In the genomic region with DNA sequence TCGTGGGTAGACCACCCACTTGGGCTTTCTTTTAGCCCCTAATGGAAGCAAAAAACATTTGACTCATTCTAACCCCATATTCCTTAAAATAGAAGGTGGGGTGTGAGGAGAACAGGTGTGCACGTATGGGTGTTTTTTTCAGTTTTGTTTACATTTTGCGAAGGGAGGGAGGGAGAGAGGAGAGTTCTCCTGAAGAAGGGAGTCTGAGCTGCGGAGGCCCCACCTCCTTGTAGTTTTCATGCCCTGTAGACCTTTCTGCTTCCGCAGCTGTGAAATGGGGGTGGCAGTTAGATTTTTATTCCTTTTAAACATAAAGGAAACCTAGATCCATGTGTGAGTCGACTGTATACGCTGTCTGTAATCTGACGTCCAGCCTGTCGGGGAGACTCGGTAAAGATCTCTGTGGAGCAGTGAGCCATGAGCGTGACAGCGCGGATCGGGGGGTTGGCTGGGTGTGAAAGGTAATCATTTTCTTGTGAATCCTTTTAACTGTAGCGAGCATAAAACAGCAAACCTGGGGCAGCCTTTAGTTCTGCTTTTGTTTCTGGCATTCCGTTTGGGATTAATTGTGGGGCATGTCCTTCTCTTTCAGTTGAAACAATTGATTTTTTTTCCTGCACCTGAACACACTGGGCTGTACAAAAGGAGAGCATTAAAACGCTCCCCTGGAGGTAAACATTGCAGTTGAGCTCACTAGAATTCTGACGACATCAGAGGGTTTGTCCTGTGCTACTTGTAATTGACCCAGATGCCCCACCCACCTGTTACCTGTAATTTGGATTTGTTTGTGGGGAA, we compare ENCODE assay signal across 8 cellular contexts. TPM values are rescaled to one million over a fixed set of nuclear protein-coding genes. Genes with fewer than 3 reads are reported as not detected.
A peak's percentile ranks its signal among the peaks of the same experiment; 100 is the strongest.
DNase-seq lines count a peak whose midpoint lies in the region; ATAC-seq and TF ChIP-seq lines count a peak whose summit lies in the region.

No MANE protein-coding gene starts in this region.

- TF ChIP-seq CTCF in heart left ventricle (IDR thresholded peaks at IDR 0.05) = no peak
- TF ChIP-seq CTCF in foreskin fibroblast (IDR thresholded peaks at IDR 0.05; ENCODE audit: low read depth, low read length) = no peak

- ATAC-seq in heart left ventricle (no peak), Right ventricle myocardium inferior (no peak), GM21723 (IDR thresholded peaks at IDR 0.05; ENCODE audit: unreplicated experiment) (no peak), sciatic nerve (no peak)

- 26 to 40% (median 35%) methylated on average over 18 of the region's 18 CpGs for WGBS in heart left ventricle, 4 donors

- H3K9me3 ChIP-seq in heart left ventricle (no peaks in the 10 kb centered on the region), SK-N-MC (ENCODE audit: low read depth, low read length) (no peaks in the 10 kb centered on the region), skeletal muscle satellite cell (replicated peaks; ENCODE audit: low read length) (no peaks in the 10 kb centered on the region)

- peaks cover 0 to 32% (median 11%) of the 10 kb centered on the region in 9 donors for H3K36me3 ChIP-seq in heart left ventricle
- peaks cover 42% of the 10 kb centered on the region for H3K36me3 ChIP-seq in SK-N-MC (ENCODE audit: insufficient read depth, low read length)
- H3K36me3 ChIP-seq in skeletal muscle satellite cell (ENCODE audit: insufficient read depth, low read length) = peaks cover 32% of the 10 kb centered on the region

- peak overlapping the region in 10 of 12 donors; percentile 71 to 97 (median 88) for H3K4me3 ChIP-seq in heart left ventricle
- H3K4me3 ChIP-seq in SK-N-MC = peak overlapping the region; percentile 80
- peak overlapping the region; percentile 80 to 90 for H3K4me3 ChIP-seq in foreskin fibroblast (ENCODE audit: low read depth in 1 of 2, low read length in 2 of 2)
- peak overlapping the region; percentile 83 for H3K4me3 ChIP-seq in skeletal muscle satellite cell (ENCODE audit: low read length)

- intact Hi-C loops in heart left ventricle (cut with DNase I) = loop anchor here in 4 of 10 donors (5.0 to 10.0 kb wide), 3 partner anchors 147 to 152 kb away; partner anchors contain the start of gene CRTC1 (in 3 of the 4)
- intact Hi-C loops in Right ventricle myocardium inferior (cut with DNase I) = no loop called here
- intact Hi-C loops in sciatic nerve (cut with DNase I) = no loop called here

- DNase-seq in heart left ventricle = peak in 1 of 5 donors; percentile 13
- DNase-seq in Right ventricle myocardium inferior (ENCODE audit: missing footprints) = no peak
- no peak for DNase-seq in SK-N-MC (ENCODE audit: low read depth, low spot score)
- DNase-seq in foreskin fibroblast = peak in 1 of 2 donors; percentile 38
- DNase-seq in mucosa of gallbladder (ENCODE audit: low spot score) = no peak
- no peak for DNase-seq in sciatic nerve (ENCODE audit: low spot score)

- H3K9ac ChIP-seq in SK-N-MC (ENCODE audit: insufficient read length) = peak overlapping the region; percentile 98
- peak overlapping the region; percentile 64 for H3K9ac ChIP-seq in skeletal muscle satellite cell (ENCODE audit: low read depth, low read length)

- no peaks in the 10 kb centered on the region for H3K27me3 ChIP-seq in heart left ventricle
- no peaks in the 10 kb centered on the region for H3K27me3 ChIP-seq in skeletal muscle satellite cell (ENCODE audit: control insufficient read depth, insufficient read depth, low read length)

- peak overlapping the region; percentile 95 for H3K4me2 ChIP-seq in skeletal muscle satellite cell (ENCODE audit: low read length)

- H3K27ac ChIP-seq in heart left ventricle = no peak overlapping the region
- no peak overlapping the region for H3K27ac ChIP-seq in SK-N-MC

- no peak for TF ChIP-seq POLR2A in heart left ventricle (IDR thresholded peaks at IDR 0.05)

- H3K4me1 ChIP-seq in heart left ventricle (peaks cover 8 to 67% (median 43%) of the 10 kb centered on the region in 12 donors), skeletal muscle satellite cell (ENCODE audit: control insufficient read depth, insufficient read depth, low read length) (peaks cover 26% of the 10 kb centered on the region)

RNA-seq across cellular contexts. Expression of gene UPF1, which starts 2.3 kb away (rescaled TPM):
- 10 to 100 TPM; 27.5 to 84.4 (median 40.2) TPM for total RNA-seq in heart left ventricle
- 10 to 100 TPM; 33.4 to 34.3 TPM for polyA plus RNA-seq in heart left ventricle
- 37.0 TPM for total RNA-seq in Right ventricle myocardium inferior
- total RNA-seq in skeletal muscle satellite cell (2012; rRNA removed) = 63.9 and 74.5 TPM in 2 replicates
- total RNA-seq in mucosa of gallbladder = 117 TPM
- total RNA-seq in sciatic nerve = 57.8 TPM

RNA-seq across cellular contexts. Expression of gene COMP, which starts 42.9 kb away (rescaled TPM):
- total RNA-seq in heart left ventricle (1 to 10 TPM in 3 of 9 donors, under 1 TPM in 5, not detected in 1; 0.16 to 2.7 (median 0.60) TPM), Right ventricle myocardium inferior (not detected), mucosa of gallbladder (2.0 TPM), sciatic nerve (7.6 TPM)
- under 1 TPM; 0.11 to 0.53 TPM for polyA plus RNA-seq in heart left ventricle
- 0.25 and 2.4 TPM in 2 replicates for total RNA-seq in skeletal muscle satellite cell (2012; rRNA removed)
